In the genomic region with DNA sequence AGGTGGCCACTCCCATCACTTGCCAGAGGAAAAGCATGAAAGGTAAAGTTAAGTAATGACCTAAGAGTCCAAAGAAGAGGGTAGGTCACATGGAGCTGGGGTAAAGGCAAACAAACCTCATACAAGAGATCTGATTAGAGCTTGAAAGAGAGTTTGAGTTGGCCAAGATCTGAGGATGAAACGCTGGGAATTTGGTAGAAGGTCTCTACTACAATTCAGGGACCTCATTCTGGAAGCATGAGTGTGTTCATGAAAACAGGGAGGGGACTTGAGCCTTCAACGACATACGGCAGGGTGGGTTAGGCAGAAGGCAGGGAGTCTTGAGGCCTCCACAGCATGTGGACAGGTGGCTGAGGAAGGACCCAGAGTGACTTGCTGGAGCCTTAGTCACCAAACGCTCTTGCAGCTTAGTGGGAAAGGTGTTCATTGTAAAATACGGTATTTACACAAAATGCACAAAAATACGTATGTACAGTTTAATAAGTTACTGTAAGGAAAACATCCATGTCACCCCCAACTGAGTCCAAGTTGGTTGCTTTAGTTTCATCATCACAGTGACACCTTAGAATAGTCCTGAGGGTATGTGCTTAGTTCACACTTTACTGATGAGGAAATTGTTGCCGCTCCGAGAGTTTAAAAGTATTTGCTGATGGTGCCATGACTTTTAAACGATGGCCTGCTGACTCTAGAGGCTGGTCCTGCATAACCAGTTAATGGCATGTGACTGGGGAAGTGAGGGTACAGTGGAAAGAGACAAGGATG, we compare ENCODE assay signal across 15 cellular contexts. TPM values are rescaled to one million over a fixed set of nuclear protein-coding genes. Genes with fewer than 3 reads are reported as not detected.
DNase-seq lines count a peak whose midpoint lies in the region; ATAC-seq and TF ChIP-seq lines count a peak whose summit lies in the region.
"Had no signal": no experiment of that assay in that cellular context is flagged by ENCODE, and none has a peak within 500 bp of the region (broad histone marks: within the 10 kb centered on the region; RNA-seq: fewer than 3 reads in every experiment).

No MANE protein-coding gene starts in this region.

- no peak overlapping the region for H3K4me3 ChIP-seq in WERI-Rb-1 (ENCODE audit: low read depth, low read length)

- ATAC-seq in activated T-cell treated with anti-CD3 and anti-CD28 coated beads, Interleukin-2, amount 50 U/mL, for 72 hours (replicated peaks in 1 of 2): no peak
- ATAC-seq in memory B cell (ENCODE audit: low read depth) (no peak), HG03571 (IDR thresholded peaks at IDR 0.05; ENCODE audit: unreplicated experiment) (no peak)
- ATAC-seq: foreskin keratinocyte had no signal

- TF ChIP-seq CTCF in brain (conservative IDR thresholded peaks at IDR 0.05) (no peak), type B pancreatic cell (conservative IDR thresholded peaks at IDR 0.05) (no peak), WERI-Rb-1 (IDR thresholded peaks at IDR 0.05; ENCODE audit: low read depth, low read length) (no peak)

- H3K27ac ChIP-seq in WERI-Rb-1: no peak overlapping the region
- H3K27ac ChIP-seq: foreskin keratinocyte had no signal

- H3K27me3 ChIP-seq in WERI-Rb-1 (ENCODE audit: insufficient read depth, low read depth, severe bottlenecking): no peaks in the 10 kb centered on the region
- H3K27me3 ChIP-seq: foreskin keratinocyte had no signal

- no peaks in the 10 kb centered on the region for H3K9me3 ChIP-seq in WERI-Rb-1 (ENCODE audit: severe bottlenecking)

- peaks cover 9 to 35% of the 10 kb centered on the region in 2 donors for H3K36me3 Mint-ChIP-seq in activated T-cell treated with anti-CD3 and anti-CD28 coated beads, Interleukin-2, amount 50 U/mL, for 72 hours (ENCODE audit: insufficient read depth in 2 of 2)
- H3K36me3 Mint-ChIP-seq in brain (peaks cover 69% of the 10 kb centered on the region), memory B cell (peaks cover 21% of the 10 kb centered on the region), type B pancreatic cell (peaks cover 18% of the 10 kb centered on the region)

- H3K4me3 Mint-ChIP-seq in activated T-cell treated with anti-CD3 and anti-CD28 coated beads, Interleukin-2, amount 50 U/mL, for 72 hours: no peak overlapping the region
- H3K4me3 Mint-ChIP-seq in brain (peak overlapping the region in 1 of 5 experiments; percentile 46), memory B cell (no peak overlapping the region), type B pancreatic cell (peak overlapping the region; percentile 22)

- peaks cover 78% of the 10 kb centered on the region for H3K36me3 ChIP-seq in WERI-Rb-1

- no peaks in the 10 kb centered on the region for H3K9me3 Mint-ChIP-seq in activated T-cell treated with anti-CD3 and anti-CD28 coated beads, Interleukin-2, amount 50 U/mL, for 72 hours
- H3K9me3 Mint-ChIP-seq in brain: no peaks in the 10 kb centered on the region
- H3K9me3 Mint-ChIP-seq in memory B cell: no peaks in the 10 kb centered on the region
- no peaks in the 10 kb centered on the region for H3K9me3 Mint-ChIP-seq in type B pancreatic cell

- no peaks in the 10 kb centered on the region for H3K27me3 Mint-ChIP-seq in activated T-cell treated with anti-CD3 and anti-CD28 coated beads, Interleukin-2, amount 50 U/mL, for 72 hours (ENCODE audit: low read depth)
- H3K27me3 Mint-ChIP-seq in brain (no peaks in the 10 kb centered on the region), memory B cell (no peaks in the 10 kb centered on the region), type B pancreatic cell (no peaks in the 10 kb centered on the region)

- H3K27ac Mint-ChIP-seq in activated T-cell treated with anti-CD3 and anti-CD28 coated beads, Interleukin-2, amount 50 U/mL, for 72 hours: peak overlapping the region; percentile 1
- H3K27ac Mint-ChIP-seq in brain (peak overlapping the region in 3 of 5 experiments; percentile 17 to 73 (median 71)), memory B cell (peak overlapping the region; percentile 45), type B pancreatic cell (peak overlapping the region; percentile 74)

- H3K4me1 Mint-ChIP-seq in activated T-cell treated with anti-CD3 and anti-CD28 coated beads, Interleukin-2, amount 50 U/mL, for 72 hours (ENCODE audit: low read depth): peaks cover 9% of the 10 kb centered on the region
- peaks cover 6% of the 10 kb centered on the region for H3K4me1 Mint-ChIP-seq in brain
- peaks cover 5% of the 10 kb centered on the region for H3K4me1 Mint-ChIP-seq in memory B cell
- peaks cover 15% of the 10 kb centered on the region for H3K4me1 Mint-ChIP-seq in type B pancreatic cell (ENCODE audit: unreplicated experiment)

- DNase-seq in activated T-cell treated with anti-CD3 and anti-CD28 coated beads, Interleukin-2, amount 50 U/mL, for 72 hours: no peak
- DNase-seq in activated T-cell treated with anti-CD3 and anti-CD28 coated beads, Interleukin-2, amount 50 U/mL, for 48 hours: no peak
- DNase-seq in memory B cell (ENCODE audit: low spot score in 2 of 2) (no peak), type B pancreatic cell (ENCODE audit: extremely low spot score, unreplicated experiment) (no peak), WERI-Rb-1 (no peak), NCI-H345 treated with DMSO at 0.1 percent for 48 hours (lab: John Stamatoyannopoulos, UW; ENCODE audit: unreplicated experiment) (no peak)
- DNase-seq: activated CD4-positive, alpha-beta T cell treated with anti-CD3 and anti-CD28 coated beads, Interleukin-2, amount 50 U/mL, for 4 hours; foreskin keratinocyte; NCI-H1436; NCI-H446; occipital lobe; SIG-M5; T-helper 9 cell had no signal

RNA-seq across cellular contexts. Expression of a gene that starts 5.0 kb away (rescaled TPM):
- 10 to 100 TPM; 30.2 to 30.8 TPM for total RNA-seq in activated T-cell treated with anti-CD3 and anti-CD28 coated beads, Interleukin-2, amount 50 U/mL, for 72 hours
- 16.2 TPM for polyA plus RNA-seq in brain (ENCODE audit: insufficient read depth, low read depth, low replicate concordance)
- 62.5 and 71.1 TPM in 2 replicates for total RNA-seq in type B pancreatic cell (ENCODE audit: low replicate concordance)

RNA-seq across cellular contexts. Expression of a gene that starts 35.3 kb away (rescaled TPM):
- 100 to 1,000 TPM; 269 to 272 TPM for total RNA-seq in activated T-cell treated with anti-CD3 and anti-CD28 coated beads, Interleukin-2, amount 50 U/mL, for 72 hours
- 266 TPM for polyA plus RNA-seq in brain (ENCODE audit: insufficient read depth, low read depth, low replicate concordance)
- 333 and 425 TPM in 2 replicates for total RNA-seq in type B pancreatic cell (ENCODE audit: low replicate concordance)

RNA-seq across cellular contexts. Expression of a gene that starts 35.6 kb away (rescaled TPM):
- 100 to 1,000 TPM; 272 to 283 TPM for total RNA-seq in activated T-cell treated with anti-CD3 and anti-CD28 coated beads, Interleukin-2, amount 50 U/mL, for 72 hours
- 203 TPM for polyA plus RNA-seq in brain (ENCODE audit: insufficient read depth, low read depth, low replicate concordance)
- total RNA-seq in type B pancreatic cell (ENCODE audit: low replicate concordance): 466 and 659 TPM in 2 replicates

Comparison
In these comparisons a context has a peak if more than half of its experiments do, and no peak if none do; other contexts are left out.
1. H3K27ac Mint-ChIP-seq: peak in every context shown above with its lines; median percentile 74 in type B pancreatic cell; 71 in brain; 45 in memory B cell; 1 in activated T-cell treated with anti-CD3 and anti-CD28 coated beads, Interleukin-2, amount 50 U/mL, for 72 hours.